ENCODE assay signal across 8 cellular contexts in the genomic region with DNA sequence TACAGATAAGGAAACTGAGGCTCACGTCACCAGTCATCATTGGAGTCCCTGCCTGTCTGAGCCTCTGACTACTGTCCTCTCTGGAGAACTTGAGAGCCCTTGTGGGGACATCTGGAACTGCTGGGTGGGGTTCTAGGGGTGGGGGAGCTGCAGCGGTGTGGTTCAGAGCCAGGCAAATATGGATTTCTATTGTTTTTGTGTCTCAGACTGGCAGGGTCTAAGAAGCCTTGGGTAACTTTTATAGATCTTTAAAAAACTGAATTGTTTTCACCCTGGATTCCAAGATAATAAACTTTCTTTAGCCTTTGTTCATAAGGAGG. TPM values are rescaled to one million over a fixed set of nuclear protein-coding genes. Genes with fewer than 3 reads are reported as not detected.
DNase-seq lines count a peak whose midpoint lies in the region; ATAC-seq and TF ChIP-seq lines count a peak whose summit lies in the region.

No MANE protein-coding gene starts in this region.

- no peaks in the 10 kb centered on the region for H3K9me3 ChIP-seq in mucosa of rectum (ENCODE audit: control insufficient read depth in 2 of 2, low read length in 2 of 2)

- H3K4me3 ChIP-seq in brain microvascular endothelial cell (ENCODE audit: low read depth, low read length) (no peak overlapping the region), mucosa of rectum (ENCODE audit: low read length in 2 of 2) (no peak overlapping the region)

- peaks cover 15 to 24% of the 10 kb centered on the region in 2 donors for H3K4me1 ChIP-seq in mucosa of rectum (ENCODE audit: control insufficient read depth in 2 of 2, insufficient read depth in 2 of 2, low read length in 2 of 2)

- H3K27me3 ChIP-seq in brain microvascular endothelial cell (replicated peaks) = no peaks in the 10 kb centered on the region
- no peaks in the 10 kb centered on the region for H3K27me3 ChIP-seq in mucosa of rectum (ENCODE audit: control insufficient read depth in 2 of 2, insufficient read depth in 2 of 2, low read length in 2 of 2)

- ATAC-seq in GM21529 (IDR thresholded peaks at IDR 0.05; ENCODE audit: unreplicated experiment) (no peak), GM21528 (IDR thresholded peaks at IDR 0.05; ENCODE audit: low FRiP score, unreplicated experiment) (no peak)

- peak; percentile 59 for TF ChIP-seq CTCF in brain microvascular endothelial cell (IDR thresholded peaks at IDR 0.05; ENCODE audit: low read depth, low read length, missing control alignments)

- no peak overlapping the region for H3K9ac ChIP-seq in mucosa of rectum (ENCODE audit: low read depth in 1 of 2, low read length in 2 of 2)

- H3K36me3 ChIP-seq in brain microvascular endothelial cell (replicated peaks) (no peaks in the 10 kb centered on the region), mucosa of rectum (ENCODE audit: control insufficient read depth in 2 of 2, insufficient read depth in 2 of 2, low read length in 2 of 2) (no peaks in the 10 kb centered on the region)

- in situ Hi-C loops in brain microvascular endothelial cell (cut with HindIII; ENCODE audit: low pct_ligation_motif_present, low sequenced_read_pairs) = no loop called here

- DNase-seq in SKM-1 (lab: John Stamatoyannopoulos, UW; ENCODE audit: unreplicated experiment) (peak; percentile 20), SKM-1 treated with dmso at 0.1 percent for 144 hours (lab: John Stamatoyannopoulos, UW; ENCODE audit: unreplicated experiment) (no peak), NCI-H526 treated with DMSO at 0.1 percent for 48 hours (lab: John Stamatoyannopoulos, UW) (peak; percentile 83), brain microvascular endothelial cell (peak; percentile 43), cerebellum (ENCODE audit: low spot score) (no peak)

- H3K27ac ChIP-seq in brain microvascular endothelial cell = peak overlapping the region; percentile 84
- peak overlapping the region; percentile 12 to 57 for H3K27ac ChIP-seq in mucosa of rectum (ENCODE audit: low read depth in 2 of 2, low read length in 2 of 2)

RNA-seq across cellular contexts. Expression of gene IER5, which starts 46.9 kb away (rescaled TPM):
- 13.7 TPM for total RNA-seq in cerebellum

Comparison
In these comparisons a context has a peak if more than half of its experiments do, and no peak if none do; other contexts are left out.
1. DNase-seq: peak in SKM-1 (single experiment), NCI-H526 treated with DMSO at 0.1 percent for 48 hours (single experiment) and brain microvascular endothelial cell (single experiment); none in SKM-1 treated with dmso at 0.1 percent for 144 hours (single experiment) and cerebellum (single experiment).